In genomic region chr9:112174965-112175795, GRCh38 we compare ENCODE assay signal across 8 cellular contexts. TPM values are rescaled to one million over a fixed set of nuclear protein-coding genes. Genes with fewer than 3 reads are reported as not detected.
A peak's percentile ranks its signal among the peaks of the same experiment; 100 is the strongest.
DNase-seq lines count a peak whose midpoint lies in the region; ATAC-seq and TF ChIP-seq lines count a peak whose summit lies in the region.

Gene SUSD1 (minus strand): TSS chr9:112175297. CDS start chr9:112175235, 62 bp downstream.

- H3K9me3 ChIP-seq in neutrophil, result no peaks in the 10 kb centered on the region

- no peak for TF ChIP-seq CTCF in foreskin keratinocyte (conservative IDR thresholded peaks at IDR 0.05)
- TF ChIP-seq CTCF in neutrophil (IDR thresholded peaks at IDR 0.05), result no peak

- H3K4me1 ChIP-seq in foreskin keratinocyte (peaks cover 11% of the 10 kb centered on the region), neutrophil (ENCODE audit: control insufficient read depth in 1 of 2, insufficient read depth in 1 of 2, low read depth in 1 of 2, low read length in 1 of 2) (peaks cover 19 to 45% of the 10 kb centered on the region in 2 experiments)

- DNase-seq in stimulated activated CD4-positive, alpha-beta T cell treated with anti-CD3 and anti-CD28 coated beads, Interleukin-12 subunit alpha, Interleukin-12 subunit beta, amount 100 ng/mL, for 4 hours, result peak; percentile 27
- no peak for DNase-seq in stimulated activated CD4-positive, alpha-beta T cell treated with anti-CD3 and anti-CD28 coated beads, Interleukin-1b, Interleukin-23, amount 100 ng/mL, for 48 hours
- DNase-seq in NCI-H1092 treated with DMSO at 0.1 percent for 48 hours (lab: John Stamatoyannopoulos, UW) (peak; percentile 56), foreskin keratinocyte (no peak), SKM-1 treated with dmso at 0.1 percent for 144 hours (lab: John Stamatoyannopoulos, UW; ENCODE audit: unreplicated experiment) (no peak)
- peak; percentile 41 to 58 for DNase-seq in activated T-cell treated with anti-CD3 and anti-CD28 coated beads, Interleukin-2, amount 50 U/mL, for 48 hours

- H3K27ac ChIP-seq in foreskin keratinocyte, result peak within 1 kb of the TSS; percentile 60
- peak within 1 kb of the TSS; percentile 74 for H3K27ac ChIP-seq in neutrophil

- H3K27me3 ChIP-seq in foreskin keratinocyte, result peaks cover 5% of the 10 kb centered on the region
- no peaks in the 10 kb centered on the region for H3K27me3 ChIP-seq in neutrophil

- H3K36me3 ChIP-seq in neutrophil, result no peaks in the 10 kb centered on the region

- peak within 1 kb of the TSS; percentile 61 to 65 for H3K4me3 ChIP-seq in neutrophil (ENCODE audit: low read depth in 1 of 2, low read length in 1 of 2)

- peak; percentile 41 for ATAC-seq in HG02571 (IDR thresholded peaks at IDR 0.05; ENCODE audit: unreplicated experiment)
- ATAC-seq in foreskin keratinocyte, result peak; percentile 54

RNA-seq across cellular contexts. Expression of gene SUSD1, which starts in this region (rescaled TPM):
- total RNA-seq in foreskin keratinocyte, result 2.5 and 3.2 TPM in 2 replicates
- 1.1 and 1.9 TPM in 2 replicates for polyA plus RNA-seq in foreskin keratinocyte

Comparison
In these comparisons a context has a peak if more than half of its experiments do, and no peak if none do; other contexts are left out.
1. DNase-seq: peak in stimulated activated CD4-positive, alpha-beta T cell treated with anti-CD3 and anti-CD28 coated beads, Interleukin-12 subunit alpha, Interleukin-12 subunit beta, amount 100 ng/mL, for 4 hours (single experiment), NCI-H1092 treated with DMSO at 0.1 percent for 48 hours (single experiment) and activated T-cell treated with anti-CD3 and anti-CD28 coated beads, Interleukin-2, amount 50 U/mL, for 48 hours (2 of 2); none in stimulated activated CD4-positive, alpha-beta T cell treated with anti-CD3 and anti-CD28 coated beads, Interleukin-1b, Interleukin-23, amount 100 ng/mL, for 48 hours (single experiment), foreskin keratinocyte (0 of 2) and SKM-1 treated with dmso at 0.1 percent for 144 hours (single experiment).